ENCODE assay signal across 10 cellular contexts in genomic region chr11:113771964-113772363, GRCh38. TPM values are rescaled to one million over a fixed set of nuclear protein-coding genes. Genes with fewer than 3 reads are reported as not detected.
A peak's percentile ranks its signal among the peaks of the same experiment; 100 is the strongest.
DNase-seq lines count a peak whose midpoint lies in the region; ATAC-seq and TF ChIP-seq lines count a peak whose summit lies in the region.
"Had no signal": no experiment of that assay in that cellular context is flagged by ENCODE, and none has a peak within 500 bp of the region (broad histone marks: within the 10 kb centered on the region; RNA-seq: fewer than 3 reads in every experiment).

No MANE protein-coding gene starts in this region.

- TF ChIP-seq CTCF in Calu3 (IDR thresholded peaks at IDR 0.05; ENCODE audit: unreplicated experiment) (no peak), LNCaP clone FGC (IDR thresholded peaks at IDR 0.05; ENCODE audit: control insufficient read depth, extremely low read depth, insufficient read depth) (no peak), brain (conservative IDR thresholded peaks at IDR 0.05) (no peak), neural crest cell (conservative IDR thresholded peaks at IDR 0.05) (no peak), transverse colon (IDR thresholded peaks at IDR 0.05) (no peak)

- H3K4me3 ChIP-seq in LNCaP clone FGC (ENCODE audit: low read depth, low read length) (peak overlapping the region; percentile 90; the same call in 1 of the 2 replicates), transverse colon (no peak overlapping the region)

- peaks cover 6 to 12% (median 9%) of the 10 kb centered on the region in 4 donors for H3K4me1 ChIP-seq in transverse colon

- H3K4me3 Mint-ChIP-seq in Calu3 (ENCODE audit: low read depth, unreplicated experiment) (peak overlapping the region; percentile 97), brain (peak overlapping the region; percentile 98 to 100 (median 99)), neural crest cell (peak overlapping the region; percentile 100)

- H3K27ac ChIP-seq in transverse colon, result no peak overlapping the region

- BruUV-seq in Calu3 (replicated peaks; lab: Mats Ljungman, UMichigan), result no TSS peak

- peaks cover 0 to 11% (median 1%) of the 10 kb centered on the region in 4 donors for H3K36me3 ChIP-seq in transverse colon

- H3K36me3 Mint-ChIP-seq in Calu3 (ENCODE audit: insufficient read depth, unreplicated experiment) (peaks cover 29% of the 10 kb centered on the region), brain (peaks cover 31% of the 10 kb centered on the region), neural crest cell (ENCODE audit: low read depth) (peaks cover 8% of the 10 kb centered on the region)

- H3K27me3 Mint-ChIP-seq in Calu3 (ENCODE audit: unreplicated experiment) (no peaks in the 10 kb centered on the region), brain (peaks cover 23% of the 10 kb centered on the region), neural crest cell (ENCODE audit: low read depth) (peaks cover 30% of the 10 kb centered on the region)

- in situ Hi-C loops in transverse colon (cut with MboI; ENCODE audit: low pct_ligation_motif_present in 1 of 4, low pct_unique_long_range_greater_than_20kb in 1 of 4, low sequenced_read_pairs in 3 of 4), result no loop called here

- no peak for DNase-seq in Calu3
- DNase-seq in LNCaP clone FGC (ENCODE audit: low read depth), result no peak
- no peak for DNase-seq in neural crest cell (ENCODE audit: low read depth, low spot score)
- no peak for DNase-seq in SK-N-DZ (ENCODE audit: low spot score)
- DNase-seq in transverse colon, result no peak
- DNase-seq in NCI-H1436 (lab: John Stamatoyannopoulos, UW), result no peak
- DNase-seq: GOT3, NCI-H1417 treated with DMSO at 0.1 percent for 48 hours had no signal

- no peak for TF ChIP-seq EP300 in transverse colon (IDR thresholded peaks at IDR 0.05; ENCODE audit: low read depth)

- H3K27ac Mint-ChIP-seq in Calu3 (ENCODE audit: unreplicated experiment) (no peak overlapping the region), brain (peak overlapping the region in 4 of 5 experiments; percentile 1 to 54 (median 36)), neural crest cell (ENCODE audit: unreplicated experiment) (no peak overlapping the region)

- no peak for TF ChIP-seq POLR2A in transverse colon (IDR thresholded peaks at IDR 0.05)

- CTCF ChIA-PET in Calu3 (lab: Charles Lee), result no interaction called here

- 68 to 100% methylated on average over 1 to 3 of the region's 3 CpGs for WGBS in transverse colon (ENCODE audit: low coverage in 1 of 2), 2 donors

- no peaks in the 10 kb centered on the region for H3K9me3 ChIP-seq in transverse colon

- peaks cover 9% of the 10 kb centered on the region for H3K4me1 Mint-ChIP-seq in Calu3 (ENCODE audit: low read depth, unreplicated experiment)
- peaks cover 32% of the 10 kb centered on the region for H3K4me1 Mint-ChIP-seq in brain
- peaks cover 28% of the 10 kb centered on the region for H3K4me1 Mint-ChIP-seq in neural crest cell

- H3K9me3 Mint-ChIP-seq in Calu3 (ENCODE audit: low read depth, unreplicated experiment) (no peaks in the 10 kb centered on the region), brain (peaks cover 0 to 2% (median 0%) of the 10 kb centered on the region in 5 experiments), neural crest cell (no peaks in the 10 kb centered on the region)

- no peak for ATAC-seq in HG02759 (IDR thresholded peaks at IDR 0.05; ENCODE audit: unreplicated experiment)

- H3K27me3 ChIP-seq in transverse colon, result no peaks in the 10 kb centered on the region

- intact Hi-C loops in Calu3 (cut with micrococcal nuclease; ENCODE audit: unreplicated experiment) (no loop called here), transverse colon (cut with DNase I; ENCODE audit: low total_unique reads) (no loop called here)

RNA-seq across cellular contexts. Expression of gene ZW10, which starts 1.5 kb away (rescaled TPM):
- total RNA-seq in Calu3 (2022) (15.3 and 15.9 TPM in 2 replicates), neural crest cell (28.2 and 29.2 TPM in 2 replicates), transverse colon (10 to 100 TPM in 1 of 4 donors, 1 to 10 TPM in 3; 5.6 to 11.9 (median 8.6) TPM)
- 13.2 TPM for polyA plus RNA-seq in brain (ENCODE audit: insufficient read depth, low read depth, low replicate concordance)
- polyA plus RNA-seq in SK-N-DZ (2014; cell fraction: cytosol; rRNA removed), result 15.0 and 19.2 TPM in 2 replicates
- 10.6 and 12.9 TPM in 2 replicates for polyA plus RNA-seq in SK-N-DZ (2014; cell fraction: nucleus; rRNA removed)

RNA-seq across cellular contexts. Expression of gene CLDN25, which starts 7.6 kb away (rescaled TPM):
- total RNA-seq in Calu3 (2022) (not detected in 2 replicates), neural crest cell (not detected in 2 replicates), transverse colon (not detected)
- not detected for polyA plus RNA-seq in brain (ENCODE audit: insufficient read depth, low read depth, low replicate concordance)
- polyA plus RNA-seq in SK-N-DZ (2014; cell fraction: cytosol; rRNA removed), result not detected in 2 replicates
- polyA plus RNA-seq in SK-N-DZ (2014; cell fraction: nucleus; rRNA removed), result not detected in 2 replicates

Comparison
In these comparisons a context has a peak if more than half of its experiments do, and no peak if none do; other contexts are left out.
1. H3K27ac Mint-ChIP-seq: peak in brain (4 of 5); none in Calu3 (single experiment) and neural crest cell (single experiment).
2. Peak in every context shown above with its lines, with median percentiles within 50 percentile points of each other: H3K4me3 Mint-ChIP-seq.